In the genomic region with DNA sequence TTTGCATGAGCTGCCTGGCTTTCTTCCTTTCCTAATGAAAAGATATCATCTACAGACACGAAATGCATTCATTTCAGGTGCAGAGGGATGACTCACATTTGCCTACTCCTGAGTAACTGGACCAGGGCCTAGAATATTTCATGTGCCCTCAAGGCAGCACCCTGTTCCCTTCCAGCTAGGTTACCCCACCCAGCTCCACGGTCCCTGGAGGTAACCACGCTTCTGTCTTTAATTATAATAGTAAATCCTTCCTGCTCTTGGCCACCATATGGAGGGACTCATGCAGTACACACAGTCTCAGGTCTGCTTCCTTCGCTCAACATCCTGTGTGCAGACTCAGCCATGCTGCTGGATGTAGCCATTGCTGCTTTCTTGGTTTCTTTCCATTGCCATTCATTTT, we compare ENCODE assay signal across 20 cellular contexts. TPM values are rescaled to one million over a fixed set of nuclear protein-coding genes. Genes with fewer than 3 reads are reported as not detected.
DNase-seq lines count a peak whose midpoint lies in the region; ATAC-seq, FAIRE-seq and TF ChIP-seq lines count a peak whose summit lies in the region.
"Had no signal": no experiment of that assay in that cellular context is flagged by ENCODE, and none has a peak within 500 bp of the region (broad histone marks: within the 10 kb centered on the region; RNA-seq: fewer than 3 reads in every experiment).

No MANE protein-coding gene starts in this region.

- H3K27ac ChIP-seq in A549 (no peak overlapping the region), PC-3 (ENCODE audit: low read length) (peak overlapping the region; percentile 66)
- no peak overlapping the region for H3K27ac ChIP-seq in CD4-positive, alpha-beta T cell (ENCODE audit: low read depth, low read length)
- H3K27ac ChIP-seq: neutrophil, right lobe of liver, tibial nerve had no signal

- no peak for TF ChIP-seq RAD21 in A549 (conservative IDR thresholded peaks at IDR 0.05 in 1 of 2, IDR thresholded peaks at IDR 0.05 in 1 of 2)

- TF ChIP-seq CTCF in A549 (IDR thresholded peaks at IDR 0.05) (no peak), PC-3 (conservative IDR thresholded peaks at IDR 0.05; ENCODE audit: low read depth, low read length) (no peak)
- TF ChIP-seq CTCF in CD4-positive, alpha-beta T cell (IDR thresholded peaks at IDR 0.05): no peak

- H3K9ac ChIP-seq in PC-3 (ENCODE audit: low read length): no peak overlapping the region

- no peak for FAIRE-seq in A549 (lab: Jason Lieb, UNC)
- FAIRE-seq: endothelial cell of umbilical vein had no signal

- H3K27me3 Mint-ChIP-seq in natural killer cell treated with Interleukin-12 subunit alpha and Interleukin-12 subunit beta and Interleukin-15 and Interleukin-18, amount 100 ng/mL, for 72 hours: no peaks in the 10 kb centered on the region
- H3K27me3 Mint-ChIP-seq in CD4-positive, alpha-beta T cell: no peaks in the 10 kb centered on the region
- H3K27me3 Mint-ChIP-seq: activated CD4-positive, alpha-beta T cell treated with anti-CD3 and anti-CD28 coated beads, Interleukin-2, amount 10 ng/mL, durations not matched to agents 24 days and 14 days had no signal

- no peak for TF ChIP-seq POLR2A in A549 (IDR thresholded peaks at IDR 0.05; ENCODE audit: low read length)

- H4K20me1 ChIP-seq in PC-3 (ENCODE audit: low read length): no peaks in the 10 kb centered on the region

- no peak overlapping the region for H2AFZ ChIP-seq in PC-3 (ENCODE audit: low read length)

- H3K9me3 ChIP-seq in A549: no peaks in the 10 kb centered on the region
- no peaks in the 10 kb centered on the region for H3K9me3 ChIP-seq in PC-3 (ENCODE audit: low read length)
- no peaks in the 10 kb centered on the region for H3K9me3 ChIP-seq in CD4-positive, alpha-beta T cell (ENCODE audit: control insufficient read depth, low read length)
- H3K9me3 ChIP-seq: neutrophil, right lobe of liver, tibial nerve had no signal

- intact Hi-C loops in PC-3 (cut with micrococcal nuclease): no loop called here
- intact Hi-C loops in CD4-positive, alpha-beta T cell (cut with DNase I, micrococcal nuclease): no loop called here

- no TSS peak for BruUV-seq in PC-3 (replicated peaks; lab: Mats Ljungman, UMichigan)

- peak; percentile 55 for DNase-seq in DMS53 (lab: John Stamatoyannopoulos, UW)
- DNase-seq in DMS53 treated with DMSO at 0.1 percent for 48 hours (lab: John Stamatoyannopoulos, UW; ENCODE audit: unreplicated experiment): no peak
- DNase-seq in A549 (ENCODE audit: low read depth in 1 of 2, low spot score in 1 of 2): no peak
- DNase-seq in PC-3: peak; percentile 95
- no peak for DNase-seq in natural killer cell treated with Interleukin-12 subunit alpha and Interleukin-12 subunit beta and Interleukin-15 and Interleukin-18, amount 100 ng/mL, for 72 hours (ENCODE audit: low spot score)
- no peak for DNase-seq in middle frontal gyrus (ENCODE audit: extremely low spot score, low spot score)
- DNase-seq in CD4-positive, alpha-beta T cell: no peak
- DNase-seq: 8988T; activated CD4-positive, alpha-beta T cell treated with anti-CD3 and anti-CD28 coated beads, Interleukin-2, amount 10 ng/mL, durations not matched to agents 24 days and 14 days; anterior cingulate cortex; glutamatergic neuron; KG1; midbrain; NCI-H146; right lobe of liver had no signal

- no peaks in the 10 kb centered on the region for H3F3A ChIP-seq in PC-3 (ENCODE audit: low read length, unreplicated experiment)

- no peaks in the 10 kb centered on the region for H3K9me2 ChIP-seq in PC-3 (replicated peaks; ENCODE audit: low read length)

- no peak overlapping the region for H3K4me3 Mint-ChIP-seq in natural killer cell treated with Interleukin-12 subunit alpha and Interleukin-12 subunit beta and Interleukin-15 and Interleukin-18, amount 100 ng/mL, for 72 hours
- no peak overlapping the region for H3K4me3 Mint-ChIP-seq in CD4-positive, alpha-beta T cell
- H3K4me3 Mint-ChIP-seq: activated CD4-positive, alpha-beta T cell treated with anti-CD3 and anti-CD28 coated beads, Interleukin-2, amount 10 ng/mL, durations not matched to agents 24 days and 14 days; T-helper 2 cell treated with Interferon-gamma antibody and Interleukin-4, amounts not matched to agents 5 μg/mL and 100 μg/mL, for 36 hours had no signal

- H3K27me3 ChIP-seq in PC-3 (ENCODE audit: low read length): no peaks in the 10 kb centered on the region
- no peaks in the 10 kb centered on the region for H3K27me3 ChIP-seq in CD4-positive, alpha-beta T cell (ENCODE audit: control insufficient read depth, insufficient read depth, low read length)
- H3K27me3 ChIP-seq: neutrophil, right lobe of liver, tibial nerve had no signal

- H3K79me2 ChIP-seq in PC-3 (ENCODE audit: low read length): no peaks in the 10 kb centered on the region

- no peaks in the 10 kb centered on the region for H3K9me3 Mint-ChIP-seq in natural killer cell treated with Interleukin-12 subunit alpha and Interleukin-12 subunit beta and Interleukin-15 and Interleukin-18, amount 100 ng/mL, for 72 hours
- no peaks in the 10 kb centered on the region for H3K9me3 Mint-ChIP-seq in CD4-positive, alpha-beta T cell
- H3K9me3 Mint-ChIP-seq: activated CD4-positive, alpha-beta T cell treated with anti-CD3 and anti-CD28 coated beads, Interleukin-2, amount 10 ng/mL, durations not matched to agents 24 days and 14 days; T-helper 2 cell treated with Interferon-gamma antibody and Interleukin-4, amounts not matched to agents 5 μg/mL and 100 μg/mL, for 36 hours had no signal

- H3K4me3 ChIP-seq in A549 (no peak overlapping the region), PC-3 (ENCODE audit: low read length) (no peak overlapping the region)
- H3K4me3 ChIP-seq: right lobe of liver, tibial nerve had no signal

- ATAC-seq in A549: peak; percentile 24 to 60; a peak in 3 of 6 replicates
- peak; percentile 85 for ATAC-seq in PC-3
- ATAC-seq in esophagus mucosa: peak; percentile 69
- ATAC-seq in natural killer cell treated with Interleukin-12 subunit alpha and Interleukin-12 subunit beta and Interleukin-15 and Interleukin-18, amount 100 ng/mL, for 72 hours: no peak
- no peak for ATAC-seq in CD4-positive, alpha-beta T cell (ENCODE audit: poor library complexity)
- ATAC-seq: right lobe of liver had no signal

- CTCF ChIA-PET in A549 (lab: Yijun Ruan, JAX) (interaction anchor here (0.9 to 1.8 kb wide), 4 partner anchors 10 to 611 kb away, joined by 3 to 6 read pairs (median 4); no protein-coding TSS in a partner anchor), PC-3 (lab: Charles Lee) (interaction anchor here (0.5 to 1.0 kb wide), 4 partner anchors 13 to 1183 kb away, joined by 3 to 7 read pairs (median 4); no protein-coding TSS in a partner anchor)
- CTCF ChIA-PET in CD4-positive, alpha-beta T cell (lab: Charles Lee): interaction anchor here (2.1 kb wide), 1 partner anchor 10 kb away, joined by 4 read pairs; no protein-coding TSS in a partner anchor

- no peak overlapping the region for H3K4me2 ChIP-seq in A549
- peak overlapping the region; percentile 22; the same call in 1 of the 2 replicates for H3K4me2 ChIP-seq in PC-3 (ENCODE audit: low read length)

- H3K4me1 ChIP-seq in A549: no peaks in the 10 kb centered on the region
- peaks cover 44% of the 10 kb centered on the region for H3K4me1 ChIP-seq in PC-3 (ENCODE audit: insufficient read depth, low read length)
- H3K4me1 ChIP-seq: tibial nerve had no signal

- POLR2A ChIA-PET in A549 (lab: Yijun Ruan, JAX): interaction anchor here (1.2 kb wide), 1 partner anchor 27 kb away, joined by 3 read pairs; no protein-coding TSS in a partner anchor
- POLR2A ChIA-PET in PC-3 (lab: Charles Lee; ENCODE audit: unreplicated experiment): no interaction called here
- POLR2A ChIA-PET in CD4-positive, alpha-beta T cell (lab: Charles Lee): no interaction called here

- 49% methylated on average over 4 of the region's 4 CpGs for WGBS in A549 (ENCODE audit: missing lambda C conversion rate)

- H3K27ac Mint-ChIP-seq in natural killer cell treated with Interleukin-12 subunit alpha and Interleukin-12 subunit beta and Interleukin-15 and Interleukin-18, amount 100 ng/mL, for 72 hours: no peak overlapping the region
- H3K27ac Mint-ChIP-seq in CD4-positive, alpha-beta T cell: no peak overlapping the region
- H3K27ac Mint-ChIP-seq: activated CD4-positive, alpha-beta T cell treated with anti-CD3 and anti-CD28 coated beads, Interleukin-2, amount 10 ng/mL, durations not matched to agents 24 days and 14 days; T-helper 2 cell treated with Interferon-gamma antibody and Interleukin-4, amounts not matched to agents 5 μg/mL and 100 μg/mL, for 36 hours had no signal

- no peaks in the 10 kb centered on the region for H3K36me3 Mint-ChIP-seq in natural killer cell treated with Interleukin-12 subunit alpha and Interleukin-12 subunit beta and Interleukin-15 and Interleukin-18, amount 100 ng/mL, for 72 hours
- no peaks in the 10 kb centered on the region for H3K36me3 Mint-ChIP-seq in CD4-positive, alpha-beta T cell (ENCODE audit: low read depth)

- no peak for TF ChIP-seq EP300 in A549 (IDR thresholded peaks at IDR 0.05)

- no peaks in the 10 kb centered on the region for H3K36me3 ChIP-seq in PC-3 (ENCODE audit: low read depth, low read length)
- H3K36me3 ChIP-seq: neutrophil, right lobe of liver, tibial nerve had no signal

- H3K4me1 Mint-ChIP-seq in natural killer cell treated with Interleukin-12 subunit alpha and Interleukin-12 subunit beta and Interleukin-15 and Interleukin-18, amount 100 ng/mL, for 72 hours (ENCODE audit: low read depth in 2 of 2): peaks cover 0 to 5% of the 10 kb centered on the region in 2 donors
- no peaks in the 10 kb centered on the region for H3K4me1 Mint-ChIP-seq in CD4-positive, alpha-beta T cell (ENCODE audit: low read depth)

RNA-seq across cellular contexts. Expression of gene DHCR7, which starts 22.3 kb away (rescaled TPM):
- polyA plus RNA-seq in A549 (2011; rRNA removed): 42.7 and 44.2 TPM in 2 replicates
- 47.8 and 65.4 TPM in 2 replicates for polyA plus RNA-seq in A549 (2012; cell fraction: cytosol; rRNA removed)
- 102 and 119 TPM in 2 replicates for polyA plus RNA-seq in A549 (2012; cell fraction: nucleus; rRNA removed)
- 47.2 to 82.2 TPM (median 75.8 TPM) in 3 replicates for polyA plus RNA-seq in A549 (2017; fragmentation: RNase III; extraction: RNeasy Plus Mini Kit Qiagen cat#74134 plus additional on column Dnase treatment)
- polyA minus RNA-seq in A549 (2011; rRNA and poly(A)+ RNA removed): 56.9 and 64.4 TPM in 2 replicates
- total RNA-seq in PC-3 (2014; rRNA removed): 125 and 127 TPM in 2 replicates
- total RNA-seq in esophagus mucosa: 130 TPM
- 100 to 1,000 TPM in 1 of 2 donors, 10 to 100 TPM in 1; 75.8 to 104 TPM for total RNA-seq in natural killer cell treated with Interleukin-12 subunit alpha and Interleukin-12 subunit beta and Interleukin-15 and Interleukin-18, amount 100 ng/mL, for 72 hours
- 10 to 100 TPM; 30.2 to 30.6 TPM for total RNA-seq in CD4-positive, alpha-beta T cell

RNA-seq across cellular contexts. Expression of gene NADSYN1, which starts 27.2 kb away (rescaled TPM):
- polyA plus RNA-seq in A549 (2011; rRNA removed) (34.6 and 47.1 TPM in 2 replicates), A549 (2017; fragmentation: RNase III; extraction: RNeasy Plus Mini Kit Qiagen cat#74134 plus additional on column Dnase treatment) (63.3 to 70.9 TPM (median 67.6 TPM) in 3 replicates)
- 43.0 and 47.3 TPM in 2 replicates for polyA plus RNA-seq in A549 (2012; cell fraction: cytosol; rRNA removed)
- polyA plus RNA-seq in A549 (2012; cell fraction: nucleus; rRNA removed): 131 and 187 TPM in 2 replicates
- polyA minus RNA-seq in A549 (2011; rRNA and poly(A)+ RNA removed): 85.0 and 86.1 TPM in 2 replicates
- total RNA-seq in PC-3 (2014; rRNA removed) (64.8 and 70.7 TPM in 2 replicates), esophagus mucosa (67.7 TPM)
- total RNA-seq in natural killer cell treated with Interleukin-12 subunit alpha and Interleukin-12 subunit beta and Interleukin-15 and Interleukin-18, amount 100 ng/mL, for 72 hours: 100 to 1,000 TPM; 117 to 129 TPM
- 100 to 1,000 TPM; 106 to 112 TPM for total RNA-seq in CD4-positive, alpha-beta T cell

Comparison
In these comparisons a context has a peak if more than half of its experiments do, and no peak if none do; other contexts are left out.
1. DNase-seq: peak in DMS53 (single experiment) and PC-3 (single experiment); none in DMS53 treated with DMSO at 0.1 percent for 48 hours (single experiment), A549 (0 of 2), natural killer cell treated with Interleukin-12 subunit alpha and Interleukin-12 subunit beta and Interleukin-15 and Interleukin-18, amount 100 ng/mL, for 72 hours (single experiment), middle frontal gyrus (single experiment) and CD4-positive, alpha-beta T cell (0 of 10).
2. ATAC-seq: peak in A549 (2 of 2), PC-3 (single experiment) and esophagus mucosa (single experiment); none in natural killer cell treated with Interleukin-12 subunit alpha and Interleukin-12 subunit beta and Interleukin-15 and Interleukin-18, amount 100 ng/mL, for 72 hours (0 of 2) and CD4-positive, alpha-beta T cell (single experiment).